In genomic region chr13:97781891-97782305, GRCh38 we compare ENCODE assay signal across 19 cellular contexts.
"Had no signal": no experiment of that assay in that cellular context is flagged by ENCODE, and none has a peak within 500 bp of the region (broad histone marks: within the 10 kb centered on the region; RNA-seq: fewer than 3 reads in every experiment).

No MANE protein-coding gene starts in this region.

- DNase-seq: activated CD4-positive, alpha-beta T cell treated with anti-CD3 and anti-CD28 coated beads, Interleukin-2, amount 10 ng/mL, durations not matched to agents 7 days and 5 days; activated CD8-positive, alpha-beta memory T cell treated with anti-CD3 and anti-CD28 coated beads for 24 hours; activated naive CD4-positive, alpha-beta T cell treated with anti-CD3 and anti-CD28 coated beads, Interleukin-2, amount 50 U/mL, for 16 hours; central memory CD4-positive, alpha-beta T cell; dermis blood vessel endothelial cell; erythroblast; foreskin fibroblast; mesendoderm; nephron progenitor cell; psoas muscle; stimulated activated CD4-positive, alpha-beta T cell treated with anti-CD3 and anti-CD28 coated beads, Interleukin-4, amount 100 ng/mL, for 1 hour; stomach; uterus had no signal

- H3K27ac Mint-ChIP-seq: activated CD4-positive, alpha-beta T cell treated with anti-CD3 and anti-CD28 coated beads, Interleukin-2, amount 10 ng/mL, durations not matched to agents 7 days and 5 days; activated T-helper 2 cell treated with anti-CD3 and anti-CD28 coated beads, Interferon-gamma antibody, Interleukin-2, Interleukin-4, amounts not matched to agents 10 μg/mL and 5 μg/mL and 100 μg/mL, durations not matched to agents 14 hours and 24 hours and 36 hours; nephron progenitor cell; T-helper 1 cell treated with Interleukin-12 subunit alpha and Interleukin-12 subunit beta and Interleukin-4 antibody, amounts not matched to agents 30 μg/mL and 1 μg/mL, for 36 hours; WTC11 had no signal

- H3K27me3 Mint-ChIP-seq: activated CD4-positive, alpha-beta T cell treated with anti-CD3 and anti-CD28 coated beads, Interleukin-2, amount 10 ng/mL, durations not matched to agents 7 days and 5 days had no signal

- H3K4me1 Mint-ChIP-seq: activated CD4-positive, alpha-beta T cell treated with anti-CD3 and anti-CD28 coated beads, Interleukin-2, amount 10 ng/mL, durations not matched to agents 7 days and 5 days; nephron progenitor cell; WTC11 had no signal

- ATAC-seq: left lobe of liver, SK-N-SH treated with all-trans-retinoic acid at 6 μM for 48 hours, WTC11 had no signal

- H3K4me3 Mint-ChIP-seq: activated CD4-positive, alpha-beta T cell treated with anti-CD3 and anti-CD28 coated beads, Interleukin-2, amount 10 ng/mL, durations not matched to agents 7 days and 5 days; nephron progenitor cell; T-helper 1 cell treated with Interleukin-12 subunit alpha and Interleukin-12 subunit beta and Interleukin-4 antibody, amounts not matched to agents 30 μg/mL and 1 μg/mL, for 36 hours; WTC11 had no signal

- H3K4me3 ChIP-seq: psoas muscle, stomach, thyroid gland, uterus had no signal

- H3K36me3 Mint-ChIP-seq: WTC11 had no signal

- H3K9me3 Mint-ChIP-seq: activated CD4-positive, alpha-beta T cell treated with anti-CD3 and anti-CD28 coated beads, Interleukin-2, amount 10 ng/mL, durations not matched to agents 7 days and 5 days; activated T-helper 2 cell treated with anti-CD3 and anti-CD28 coated beads, Interferon-gamma antibody, Interleukin-2, Interleukin-4, amounts not matched to agents 10 μg/mL and 5 μg/mL and 100 μg/mL, durations not matched to agents 14 hours and 24 hours and 36 hours; T-helper 1 cell treated with Interleukin-12 subunit alpha and Interleukin-12 subunit beta and Interleukin-4 antibody, amounts not matched to agents 30 μg/mL and 1 μg/mL, for 36 hours had no signal
